Comparison of ENCODE assay signal across 23 cellular contexts in genomic region chr6:150543178-150543577, GRCh38.
"Had no signal": no experiment of that assay in that cellular context is flagged by ENCODE, and none has a peak within 500 bp of the region (broad histone marks: within the 10 kb centered on the region; RNA-seq: fewer than 3 reads in every experiment).

No MANE protein-coding gene starts in this region.

- H3K9me3 ChIP-seq: colonic mucosa, esophagus muscularis mucosa, esophagus squamous epithelium, gastroesophageal sphincter, heart left ventricle, heart right ventricle had no signal

- H3K4me3 ChIP-seq: colonic mucosa, coronary artery, dorsolateral prefrontal cortex, esophagus muscularis mucosa, esophagus squamous epithelium, gastroesophageal sphincter, heart left ventricle, heart right ventricle had no signal

- H3K4me1 ChIP-seq: colonic mucosa, foreskin keratinocyte had no signal

- DNase-seq: colonic mucosa; cortex of kidney; dermis blood vessel endothelial cell; dorsolateral prefrontal cortex; effector CD4-positive, alpha-beta T cell; effector CD8-positive, alpha-beta T cell; effector memory CD4-positive, alpha-beta T cell; effector memory CD8-positive, alpha-beta T cell; endodermal cell; erythroblast; esophagus squamous epithelium; foreskin fibroblast; foreskin keratinocyte; foreskin melanocyte; glutamatergic neuron; head of caudate nucleus; heart left ventricle; heart right ventricle had no signal

- H3K27me3 ChIP-seq: esophagus muscularis mucosa, gastroesophageal sphincter, heart left ventricle had no signal

- H3K27ac ChIP-seq: colonic mucosa, coronary artery, dorsolateral prefrontal cortex, epithelial cell of prostate, esophagus muscularis mucosa, esophagus squamous epithelium, foreskin keratinocyte, gastroesophageal sphincter, heart left ventricle, heart right ventricle had no signal

- H3K36me3 ChIP-seq: colonic mucosa, esophagus muscularis mucosa, esophagus squamous epithelium, gastroesophageal sphincter, heart left ventricle, heart right ventricle had no signal

- ATAC-seq: effector memory CD8-positive, alpha-beta T cell; esophagus mucosa; foreskin keratinocyte; gastroesophageal sphincter; heart left ventricle; heart right ventricle had no signal
